ENCODE assay signal across 19 cellular contexts in the genomic region with DNA sequence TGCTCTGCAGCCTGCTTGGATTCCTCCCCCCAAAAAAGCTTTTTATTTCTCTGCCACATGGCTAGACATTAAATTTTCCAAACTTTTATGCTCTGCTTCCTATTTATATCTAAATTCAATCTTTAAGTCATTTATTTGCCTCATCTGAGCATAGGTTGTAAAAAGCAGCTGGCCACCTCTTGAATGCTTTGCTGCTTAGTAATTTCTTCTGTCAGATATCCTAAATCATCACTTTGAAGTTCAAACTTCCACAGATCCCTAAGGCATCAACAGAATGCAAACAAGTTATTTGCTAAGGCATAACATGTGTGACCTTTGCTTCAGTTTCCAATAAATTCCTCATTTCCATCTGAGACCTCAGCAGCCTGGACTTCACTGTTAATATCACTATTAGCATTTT.
DNase-seq lines count a peak whose midpoint lies in the region; ATAC-seq, FAIRE-seq and TF ChIP-seq lines count a peak whose summit lies in the region.
"Had no signal": no experiment of that assay in that cellular context is flagged by ENCODE, and none has a peak within 500 bp of the region (broad histone marks: within the 10 kb centered on the region; RNA-seq: fewer than 3 reads in every experiment).

No MANE protein-coding gene starts in this region.

- FAIRE-seq in endometrium (lab: Jason Lieb, UNC) = peak; percentile 98
- FAIRE-seq: A549, H54, HepG2 had no signal

- CTCF ChIA-PET in PC-9 (lab: Charles Lee) = no interaction called here

- no peaks in the 10 kb centered on the region for H3F3A ChIP-seq in smooth muscle cell (ENCODE audit: low read depth)
- no peaks in the 10 kb centered on the region for H3F3A ChIP-seq in PC-9 (ENCODE audit: insufficient read depth, low read depth)

- no peaks in the 10 kb centered on the region for H3K27me3 Mint-ChIP-seq in activated T-helper 2 cell treated with anti-CD3 and anti-CD28 coated beads, Interferon-gamma antibody, Interleukin-2, Interleukin-4, amounts not matched to agents 10 μg/mL and 5 μg/mL and 100 μg/mL, durations not matched to agents 14 hours and 24 hours and 36 hours (ENCODE audit: low read depth)
- H3K27me3 Mint-ChIP-seq: IgD-negative memory B cell had no signal

- H3K79me2 ChIP-seq in smooth muscle cell (ENCODE audit: low read depth) (no peaks in the 10 kb centered on the region), PC-9 (ENCODE audit: low read depth) (no peaks in the 10 kb centered on the region)

- no peak overlapping the region for H3K4me3 Mint-ChIP-seq in activated T-helper 2 cell treated with anti-CD3 and anti-CD28 coated beads, Interferon-gamma antibody, Interleukin-2, Interleukin-4, amounts not matched to agents 10 μg/mL and 5 μg/mL and 100 μg/mL, durations not matched to agents 14 hours and 24 hours and 36 hours (ENCODE audit: low read depth)
- H3K4me3 Mint-ChIP-seq: CD8-positive, alpha-beta T cell; GM23338; IgD-negative memory B cell had no signal

- H3K4me1 ChIP-seq in smooth muscle cell (ENCODE audit: low read depth) = peaks cover 5% of the 10 kb centered on the region
- H3K4me1 ChIP-seq in PC-9 (replicated peaks; ENCODE audit: insufficient read depth) = no peaks in the 10 kb centered on the region
- H3K4me1 ChIP-seq: A549, BLaER1 had no signal

- H3K4me1 Mint-ChIP-seq in activated T-helper 2 cell treated with anti-CD3 and anti-CD28 coated beads, Interferon-gamma antibody, Interleukin-2, Interleukin-4, amounts not matched to agents 10 μg/mL and 5 μg/mL and 100 μg/mL, durations not matched to agents 14 hours and 24 hours and 36 hours (ENCODE audit: low read depth) = no peaks in the 10 kb centered on the region
- H3K4me1 Mint-ChIP-seq: GM23338 had no signal

- H3K36me3 ChIP-seq in smooth muscle cell (ENCODE audit: low read depth) = no peaks in the 10 kb centered on the region
- H3K36me3 ChIP-seq in PC-9 (ENCODE audit: low read depth) = no peaks in the 10 kb centered on the region
- H3K36me3 ChIP-seq: BLaER1 had no signal

- H3K27me3 ChIP-seq in smooth muscle cell (ENCODE audit: low read depth) (no peaks in the 10 kb centered on the region), PC-9 (ENCODE audit: insufficient read depth, low read depth) (no peaks in the 10 kb centered on the region)
- H3K27me3 ChIP-seq: BLaER1 had no signal

- POLR2A ChIA-PET in PC-9 (lab: Charles Lee; ENCODE audit: unreplicated experiment) = no interaction called here

- DNase-seq in AG09309 (ENCODE audit: low read depth) = peak; percentile 56
- DNase-seq in fibroblast of villous mesenchyme (ENCODE audit: low read depth) = peak; percentile 55
- no peak for DNase-seq in smooth muscle cell (lab: John Stamatoyannopoulos, UW; ENCODE audit: unreplicated experiment)
- no peak for DNase-seq in activated T-helper 2 cell treated with anti-CD3 and anti-CD28 coated beads, Interferon-gamma antibody, Interleukin-2, Interleukin-4, amounts not matched to agents 10 μg/mL and 5 μg/mL and 100 μg/mL, durations not matched to agents 14 hours and 24 hours and 36 hours (ENCODE audit: low spot score)
- DNase-seq in PC-9 = no peak
- DNase-seq: Calu3; CD8-positive, alpha-beta T cell; DMS79 treated with DMSO at 0.1 percent for 48 hours; GF-D8; HCEC 1CT had no signal

- H3K9me2 ChIP-seq in PC-9 (ENCODE audit: insufficient read depth) = no peaks in the 10 kb centered on the region

- H3K9ac ChIP-seq in smooth muscle cell (ENCODE audit: low read depth) = no peak overlapping the region
- H3K9ac ChIP-seq: BLaER1 had no signal

- H3K27ac Mint-ChIP-seq in activated T-helper 2 cell treated with anti-CD3 and anti-CD28 coated beads, Interferon-gamma antibody, Interleukin-2, Interleukin-4, amounts not matched to agents 10 μg/mL and 5 μg/mL and 100 μg/mL, durations not matched to agents 14 hours and 24 hours and 36 hours = no peak overlapping the region
- H3K27ac Mint-ChIP-seq: CD8-positive, alpha-beta T cell; GM23338; IgD-negative memory B cell had no signal

- H3K9me3 ChIP-seq in smooth muscle cell (replicated peaks; ENCODE audit: low read depth) = no peaks in the 10 kb centered on the region
- no peaks in the 10 kb centered on the region for H3K9me3 ChIP-seq in PC-9 (ENCODE audit: insufficient read depth, low read depth)
- H3K9me3 ChIP-seq: BLaER1 had no signal

- H3K36me3 Mint-ChIP-seq in activated T-helper 2 cell treated with anti-CD3 and anti-CD28 coated beads, Interferon-gamma antibody, Interleukin-2, Interleukin-4, amounts not matched to agents 10 μg/mL and 5 μg/mL and 100 μg/mL, durations not matched to agents 14 hours and 24 hours and 36 hours (ENCODE audit: low read depth) = no peaks in the 10 kb centered on the region
- H3K36me3 Mint-ChIP-seq: CD8-positive, alpha-beta T cell; IgD-negative memory B cell had no signal

- TF ChIP-seq CTCF in AG09309 (IDR thresholded peaks at IDR 0.05; ENCODE audit: control insufficient read depth, insufficient read depth, low read depth, low read length, missing control alignments) (no peak), fibroblast of villous mesenchyme (IDR thresholded peaks at IDR 0.05; ENCODE audit: insufficient read depth, low read depth, low read length) (no peak), smooth muscle cell (IDR thresholded peaks at IDR 0.05; ENCODE audit: borderline replicate concordance, insufficient read depth, poor library complexity, severe bottlenecking) (no peak), PC-9 (conservative IDR thresholded peaks at IDR 0.05) (no peak)

- H2AFZ ChIP-seq in smooth muscle cell (ENCODE audit: low read depth) (no peak overlapping the region), PC-9 (no peak overlapping the region)
- H2AFZ ChIP-seq: GM23338 had no signal

- BruUV-seq in PC-9 (replicated peaks; lab: Mats Ljungman, UMichigan) = no TSS peak

- H3K27ac ChIP-seq in smooth muscle cell (ENCODE audit: low read depth) (peak overlapping the region; percentile 29), PC-9 (no peak overlapping the region)
- H3K27ac ChIP-seq: 22Rv1, A549, BLaER1 had no signal

- peaks cover 53% of the 10 kb centered on the region for H3K9me3 Mint-ChIP-seq in activated T-helper 2 cell treated with anti-CD3 and anti-CD28 coated beads, Interferon-gamma antibody, Interleukin-2, Interleukin-4, amounts not matched to agents 10 μg/mL and 5 μg/mL and 100 μg/mL, durations not matched to agents 14 hours and 24 hours and 36 hours

- intact Hi-C loops in activated T-helper 2 cell treated with anti-CD3 and anti-CD28 coated beads, Interferon-gamma antibody, Interleukin-2, Interleukin-4, amounts not matched to agents 10 μg/mL and 5 μg/mL and 100 μg/mL, durations not matched to agents 14 hours and 24 hours and 36 hours (cut with micrococcal nuclease) = no loop called here
- intact Hi-C loops in PC-9 (cut with micrococcal nuclease; ENCODE audit: unreplicated experiment) = no loop called here

- H4K20me1 ChIP-seq in smooth muscle cell (ENCODE audit: low read depth) (no peaks in the 10 kb centered on the region), PC-9 (ENCODE audit: insufficient read depth) (no peaks in the 10 kb centered on the region)
- H4K20me1 ChIP-seq: BLaER1 had no signal

- no peak for ATAC-seq in HG03565 (IDR thresholded peaks at IDR 0.05; ENCODE audit: unreplicated experiment)
- ATAC-seq: A549; CD8-positive, alpha-beta T cell; GM23338; HepG2 had no signal

- H3K4me3 ChIP-seq in AG09309 (ENCODE audit: control insufficient read depth, low read depth, low read length) (no peak overlapping the region), fibroblast of villous mesenchyme (ENCODE audit: low read depth, low read length) (no peak overlapping the region), smooth muscle cell (no peak overlapping the region), PC-9 (no peak overlapping the region)
- H3K4me3 ChIP-seq: A549, BLaER1, GM23338 had no signal

- H3K4me2 ChIP-seq in smooth muscle cell (no peak overlapping the region), PC-9 (no peak overlapping the region)
- H3K4me2 ChIP-seq: A549, BLaER1, GM23338 had no signal

Comparison
In these comparisons a context has a peak if more than half of its experiments do, and no peak if none do; other contexts are left out.
1. DNase-seq: peak in AG09309 (single experiment) and fibroblast of villous mesenchyme (single experiment); none in smooth muscle cell (single experiment), activated T-helper 2 cell treated with anti-CD3 and anti-CD28 coated beads, Interferon-gamma antibody, Interleukin-2, Interleukin-4, amounts not matched to agents 10 μg/mL and 5 μg/mL and 100 μg/mL, durations not matched to agents 14 hours and 24 hours and 36 hours (single experiment) and PC-9 (0 of 2).